ENCODE assay signal across 9 cellular contexts in genomic region chr19:1774999-1775772, GRCh38. TPM values are rescaled to one million over a fixed set of nuclear protein-coding genes. Genes with fewer than 3 reads are reported as not detected.
A peak's percentile ranks its signal among the peaks of the same experiment; 100 is the strongest.
DNase-seq lines count a peak whose midpoint lies in the region; ATAC-seq and TF ChIP-seq lines count a peak whose summit lies in the region.
"Had no signal": no experiment of that assay in that cellular context is flagged by ENCODE, and none has a peak within 500 bp of the region (broad histone marks: within the 10 kb centered on the region; RNA-seq: fewer than 3 reads in every experiment).

No MANE protein-coding gene starts in this region.

- H3K4me1 ChIP-seq in liver (ENCODE audit: control insufficient read depth in 4 of 4, insufficient read depth in 4 of 4, low read length in 3 of 4) = no peaks in the 10 kb centered on the region

- H3K27me3 Mint-ChIP-seq in stimulated activated naive B cell treated with anti-CD40 and anti-IgM and Interleukin-4, amounts not matched to agents 10 μg/mL and 1 μg/mL and 100 μg/mL, for 72 hours = peaks cover 75 to 92% of the 10 kb centered on the region in 2 donors

- peak; percentile 89 for DNase-seq in D341Med (ENCODE audit: low spot score)
- peak in 63 of 76 experiments; percentile 25 to 88 (median 71) for DNase-seq in HUDEP-2 (lab: John Stamatoyannopoulos, UW; ENCODE audit: unreplicated experiment in 76 of 76)
- DNase-seq in amniotic epithelial cell (ENCODE audit: low read depth) = peak; percentile 20
- no peak for DNase-seq in stimulated activated naive B cell treated with anti-CD40 and anti-IgM and Interleukin-4, amounts not matched to agents 10 μg/mL and 1 μg/mL and 100 μg/mL, for 72 hours

- peak overlapping the region in 1 of 2 donors; percentile 43 for H3K4me3 Mint-ChIP-seq in stimulated activated naive B cell treated with anti-CD40 and anti-IgM and Interleukin-4, amounts not matched to agents 10 μg/mL and 1 μg/mL and 100 μg/mL, for 72 hours

- ATAC-seq in HG02885 (IDR thresholded peaks at IDR 0.05; ENCODE audit: poor library complexity, unreplicated experiment) (no peak), HG03378 (IDR thresholded peaks at IDR 0.05; ENCODE audit: unreplicated experiment) (no peak), HG03469 (IDR thresholded peaks at IDR 0.05; ENCODE audit: unreplicated experiment) (no peak)
- no peak for ATAC-seq in stimulated activated naive B cell treated with anti-CD40 and anti-IgM and Interleukin-4, amounts not matched to agents 10 μg/mL and 1 μg/mL and 100 μg/mL, for 72 hours (replicated peaks)

- H3K9ac ChIP-seq in liver (ENCODE audit: low read depth in 1 of 2, low read length in 2 of 2) = no peak overlapping the region

- peaks cover 5 to 7% of the 10 kb centered on the region in 2 donors for H3K36me3 Mint-ChIP-seq in stimulated activated naive B cell treated with anti-CD40 and anti-IgM and Interleukin-4, amounts not matched to agents 10 μg/mL and 1 μg/mL and 100 μg/mL, for 72 hours

- peak; percentile 22 for TF ChIP-seq CTCF in liver (IDR thresholded peaks at IDR 0.05; ENCODE audit: low read depth, low read length, missing input control)

- peaks cover 3 to 12% (median 8%) of the 10 kb centered on the region in 4 donors for H3K27me3 ChIP-seq in liver (ENCODE audit: control insufficient read depth in 4 of 4, insufficient read depth in 4 of 4, low read length in 3 of 4)

- WGBS in liver = 24% methylated on average over 59 of the region's 59 CpGs

- H3K4me3 ChIP-seq in liver (ENCODE audit: low read depth in 1 of 3, low read length in 3 of 3) = no peak overlapping the region

- no peak overlapping the region for H3K27ac ChIP-seq in liver (ENCODE audit: low read depth in 1 of 2, low read length in 2 of 2)

- H3K27ac Mint-ChIP-seq in stimulated activated naive B cell treated with anti-CD40 and anti-IgM and Interleukin-4, amounts not matched to agents 10 μg/mL and 1 μg/mL and 100 μg/mL, for 72 hours = no peak overlapping the region

- TF ChIP-seq RAD21 in liver (IDR thresholded peaks at IDR 0.05) = peak in 1 of 2 donors; percentile 41

- peaks cover 10 to 11% of the 10 kb centered on the region in 2 donors for H3K9me3 Mint-ChIP-seq in stimulated activated naive B cell treated with anti-CD40 and anti-IgM and Interleukin-4, amounts not matched to agents 10 μg/mL and 1 μg/mL and 100 μg/mL, for 72 hours

- no peaks in the 10 kb centered on the region for H3K36me3 ChIP-seq in liver (ENCODE audit: control insufficient read depth in 4 of 4, insufficient read depth in 3 of 4, low read depth in 1 of 4, low read length in 3 of 4)

- H3K4me1 Mint-ChIP-seq in stimulated activated naive B cell treated with anti-CD40 and anti-IgM and Interleukin-4, amounts not matched to agents 10 μg/mL and 1 μg/mL and 100 μg/mL, for 72 hours = peaks cover 6% of the 10 kb centered on the region in 2 donors

- H3K9me3 ChIP-seq in liver (ENCODE audit: control insufficient read depth in 4 of 4, low read length in 3 of 4) = peaks cover 0 to 10% (median 3%) of the 10 kb centered on the region in 4 donors

TF ChIP-seq in liver, 16 proteins besides CTCF, POLR2A, EP300 and RAD21:
- no peak for TF ChIP-seq JUND (IDR thresholded peaks at IDR 0.05)
- TF ChIP-seq HNF4A (conservative IDR thresholded peaks at IDR 0.05) = no peak
- TF ChIP-seq ZBTB33 (IDR thresholded peaks at IDR 0.05) = no peak
- TF ChIP-seq ATF3 (IDR thresholded peaks at IDR 0.05) = no peak
- TF ChIP-seq RXRA (IDR thresholded peaks at IDR 0.05) = no peak
- TF ChIP-seq SP1 (IDR thresholded peaks at IDR 0.05) = no peak
- no peak for TF ChIP-seq TAF1 (conservative IDR thresholded peaks at IDR 0.05)
- no peak for TF ChIP-seq GABPA (IDR thresholded peaks at IDR 0.05 in 1 of 2, conservative IDR thresholded peaks at IDR 0.05 in 1 of 2)
- no peak for TF ChIP-seq NR2F2 (IDR thresholded peaks at IDR 0.05)
- TF ChIP-seq REST (IDR thresholded peaks at IDR 0.05) = no peak
- no peak for TF ChIP-seq FOXA2 (IDR thresholded peaks at IDR 0.05)
- no peak for TF ChIP-seq FOXA1 (IDR thresholded peaks at IDR 0.05)
- TF ChIP-seq MAX (IDR thresholded peaks at IDR 0.05) = no peak
- no peak for TF ChIP-seq HNF4G (IDR thresholded peaks at IDR 0.05)
- TF ChIP-seq YY1 (IDR thresholded peaks at IDR 0.05) = no peak
- TF ChIP-seq EGR1 (IDR thresholded peaks at IDR 0.05; ENCODE audit: low read depth in 2 of 2) = no peak

RNA-seq across cellular contexts. Expression of gene ONECUT3, which starts 21.9 kb away (rescaled TPM):
- not detected for total RNA-seq in liver
- not detected for polyA plus RNA-seq in liver
- total RNA-seq: posterior vena cava had no signal

RNA-seq across cellular contexts. Expression of gene ATP8B3, which starts 36.9 kb away (rescaled TPM):
- 1 to 10 TPM in 1 of 2 donors, under 1 TPM in 1; 0.50 to 3.1 TPM for total RNA-seq in liver
- under 1 TPM; 0.42 to 0.53 TPM for polyA plus RNA-seq in liver
